Comparison of ENCODE assay signal across 10 cellular contexts in the genomic region with DNA sequence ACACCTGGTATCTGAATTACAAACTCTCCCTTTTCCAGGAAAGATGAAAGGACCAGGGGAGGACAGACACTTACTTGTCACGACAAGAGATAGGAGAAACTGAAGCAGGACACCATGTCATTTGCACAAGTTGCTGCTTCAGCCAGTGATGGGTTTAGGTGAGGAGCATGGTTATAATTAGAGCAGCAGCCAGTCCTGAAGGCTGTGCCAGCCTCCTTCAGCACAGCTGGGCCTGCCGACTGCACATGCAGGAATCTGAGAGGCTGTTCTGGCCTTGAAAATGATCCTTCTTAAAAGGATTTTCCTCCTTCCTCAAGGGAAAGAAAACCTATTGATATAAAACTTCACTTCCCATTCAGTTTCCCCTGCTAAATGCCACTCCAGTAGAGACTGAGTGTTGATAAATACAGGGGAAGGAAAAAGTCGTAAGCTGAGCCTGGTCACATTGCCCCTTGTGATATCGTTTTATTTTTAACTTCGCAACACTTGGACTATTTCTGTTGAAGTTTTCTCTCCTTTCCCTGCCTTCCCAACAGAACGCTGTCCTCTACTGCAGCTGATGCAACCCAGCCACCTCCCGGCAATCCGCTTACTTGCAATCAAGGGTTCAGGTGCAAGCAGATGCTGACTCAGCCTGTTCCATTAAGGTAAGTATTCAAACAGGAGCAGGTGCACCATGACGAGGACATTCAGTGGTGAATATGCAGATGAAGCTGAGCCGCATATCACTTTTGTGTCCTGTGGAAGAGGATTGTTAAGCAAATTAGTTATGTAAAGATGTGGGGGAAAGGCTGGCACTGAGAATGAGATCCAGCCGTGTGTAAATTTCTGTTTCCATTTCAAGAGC. TPM values are rescaled to one million over a fixed set of nuclear protein-coding genes. Genes with fewer than 3 reads are reported as not detected.
DNase-seq lines count a peak whose midpoint lies in the region; ATAC-seq and TF ChIP-seq lines count a peak whose summit lies in the region.
"Had no signal": no experiment of that assay in that cellular context is flagged by ENCODE, and none has a peak within 500 bp of the region (broad histone marks: within the 10 kb centered on the region; RNA-seq: fewer than 3 reads in every experiment).

A gene with protein sequence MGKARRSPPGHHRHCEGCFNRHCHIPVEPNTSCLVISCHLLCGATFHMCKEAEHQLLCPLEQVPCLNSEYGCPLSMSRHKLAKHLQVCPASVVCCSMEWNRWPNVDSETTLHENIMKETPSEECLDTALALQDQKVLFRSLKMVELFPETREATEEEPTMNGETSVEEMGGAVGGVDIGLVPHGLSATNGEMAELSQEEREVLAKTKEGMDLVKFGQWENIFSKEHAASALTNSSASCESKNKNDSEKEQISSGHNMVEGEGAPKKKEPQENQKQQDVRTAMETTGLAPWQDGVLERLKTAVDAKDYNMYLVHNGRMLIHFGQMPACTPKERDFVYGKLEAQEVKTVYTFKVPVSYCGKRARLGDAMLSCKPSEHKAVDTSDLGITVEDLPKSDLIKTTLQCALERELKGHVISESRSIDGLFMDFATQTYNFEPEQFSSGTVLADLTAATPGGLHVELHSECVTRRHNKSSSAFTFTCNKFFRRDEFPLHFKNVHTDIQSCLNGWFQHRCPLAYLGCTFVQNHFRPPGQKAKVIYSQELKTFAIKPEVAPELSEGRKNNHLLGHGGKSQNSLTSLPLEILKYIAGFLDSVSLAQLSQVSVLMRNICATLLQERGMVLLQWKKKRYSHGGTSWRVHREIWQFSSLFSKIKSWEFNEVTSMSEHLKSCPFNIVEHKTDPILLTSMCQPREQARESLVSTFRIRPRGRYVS (plus strand): TSS at position 524 of the 847 bp plus-strand sequence. CDS start 27,197 bp downstream, outside the sequence.

- H3K27me3 ChIP-seq in OCI-LY3 (ENCODE audit: low read depth, low read length) (no peaks in the 10 kb centered on the region), stomach (no peaks in the 10 kb centered on the region), prostate gland (replicated peaks; ENCODE audit: insufficient read depth) (no peaks in the 10 kb centered on the region)
- H3K27me3 ChIP-seq: BLaER1 treated with 17β-estradiol and CSF1 and Interleukin-3, amounts not matched to agents 10 nM and 100 nM had no signal

- H3K4me1 ChIP-seq in OCI-LY3 (ENCODE audit: low read length) (peaks cover 19% of the 10 kb centered on the region), stomach (no peaks in the 10 kb centered on the region), prostate gland (replicated peaks) (no peaks in the 10 kb centered on the region)
- H3K4me1 ChIP-seq: BLaER1 treated with 17β-estradiol and CSF1 and Interleukin-3, amounts not matched to agents 10 nM and 100 nM had no signal

- WGBS in stomach, 5 donors = 42 to 45% (median 43%) methylated on average over 11 of the region's 11 CpGs
- 53% methylated on average over 11 of the region's 11 CpGs for WGBS in prostate gland

- peak within 1 kb of the TSS; percentile 50 for H3K4me2 ChIP-seq in OCI-LY3 (ENCODE audit: low read length)
- H3K4me2 ChIP-seq: BLaER1 treated with 17β-estradiol and CSF1 and Interleukin-3, amounts not matched to agents 10 nM and 100 nM had no signal

- TF ChIP-seq EP300 in stomach (IDR thresholded peaks at IDR 0.05) = no peak

- peak within 1 kb of the TSS; percentile 22 for H3K4me3 ChIP-seq in OCI-LY3 (ENCODE audit: low read length)
- H3K4me3 ChIP-seq in stomach = no peak within 1 kb of the TSS
- H3K4me3 ChIP-seq in prostate gland = no peak within 1 kb of the TSS
- H3K4me3 ChIP-seq: BLaER1 treated with 17β-estradiol and CSF1 and Interleukin-3, amounts not matched to agents 10 nM and 100 nM had no signal

- peak; percentile 58 for DNase-seq in DMS53 treated with DMSO at 0.1 percent for 48 hours (lab: John Stamatoyannopoulos, UW; ENCODE audit: unreplicated experiment)
- peak; percentile 56 for DNase-seq in iPS-NIHi11 (ENCODE audit: low spot score)
- DNase-seq in stomach = no peak
- no peak for DNase-seq in prostate gland (ENCODE audit: low spot score)

- ATAC-seq in HG03045 (IDR thresholded peaks at IDR 0.05; ENCODE audit: unreplicated experiment) (peak; percentile 73), HG03039 (IDR thresholded peaks at IDR 0.05; ENCODE audit: unreplicated experiment) (no peak), HG03108 (IDR thresholded peaks at IDR 0.05; ENCODE audit: unreplicated experiment) (no peak)

- no peaks in the 10 kb centered on the region for H3K79me2 ChIP-seq in OCI-LY3 (ENCODE audit: low read length)

- H3K9ac ChIP-seq in OCI-LY3 (ENCODE audit: low read length) = peak within 1 kb of the TSS; percentile 3; the same call in 1 of the 2 replicates
- H3K9ac ChIP-seq: BLaER1 treated with 17β-estradiol and CSF1 and Interleukin-3, amounts not matched to agents 10 nM and 100 nM had no signal

- H3K27ac ChIP-seq in OCI-LY3 (ENCODE audit: low read length) (no peak within 1 kb of the TSS), stomach (no peak within 1 kb of the TSS), prostate gland (no peak within 1 kb of the TSS)
- H3K27ac ChIP-seq: BLaER1 treated with 17β-estradiol and CSF1 and Interleukin-3, amounts not matched to agents 10 nM and 100 nM had no signal

- H2AFZ ChIP-seq in OCI-LY3 (ENCODE audit: low read depth, low read length) = peak within 1 kb of the TSS; percentile 48

- intact Hi-C loops in stomach (cut with DNase I; ENCODE audit: low total_unique reads) (no loop called here), prostate gland (cut with DNase I) (loop anchor here (5.0 kb wide), 1 partner anchor 46 kb away; a partner anchor contains a TSS)

- peak; percentile 54 for TF ChIP-seq CTCF in OCI-LY3 (IDR thresholded peaks at IDR 0.05; ENCODE audit: low read depth, low read length)
- no peak for TF ChIP-seq CTCF in stomach (IDR thresholded peaks at IDR 0.05)
- no peak for TF ChIP-seq CTCF in prostate gland (IDR thresholded peaks at IDR 0.05)

- no peaks in the 10 kb centered on the region for H3K36me3 ChIP-seq in OCI-LY3 (replicated peaks; ENCODE audit: low read depth, low read length)
- no peaks in the 10 kb centered on the region for H3K36me3 ChIP-seq in stomach
- no peaks in the 10 kb centered on the region for H3K36me3 ChIP-seq in prostate gland
- H3K36me3 ChIP-seq: BLaER1 treated with 17β-estradiol and CSF1 and Interleukin-3, amounts not matched to agents 10 nM and 100 nM had no signal

- TF ChIP-seq POLR2A in stomach (IDR thresholded peaks at IDR 0.05) (no peak), prostate gland (IDR thresholded peaks at IDR 0.05) (no peak)

- no peaks in the 10 kb centered on the region for H4K20me1 ChIP-seq in OCI-LY3 (ENCODE audit: insufficient read depth, low read length)
- H4K20me1 ChIP-seq: BLaER1 treated with 17β-estradiol and CSF1 and Interleukin-3, amounts not matched to agents 10 nM and 100 nM had no signal

- H3K9me3 ChIP-seq in OCI-LY3 (ENCODE audit: insufficient read depth, low read length) (no peaks in the 10 kb centered on the region), stomach (no peaks in the 10 kb centered on the region), prostate gland (no peaks in the 10 kb centered on the region)
- H3K9me3 ChIP-seq: BLaER1 treated with 17β-estradiol and CSF1 and Interleukin-3, amounts not matched to agents 10 nM and 100 nM had no signal

RNA-seq across cellular contexts. Expression of the gene that starts here (rescaled TPM):
- total RNA-seq in stomach (under 1 TPM in 1 of 5 donors, not detected in 4; under 0.01 TPM), prostate gland (under 1 TPM; 0.18 to 0.68 TPM)
- polyA plus RNA-seq in stomach = under 1 TPM in 1 of 3 donors, not detected in 2; 0.06 TPM
- total RNA-seq: chondrocyte had no signal

Comparison
In these comparisons a context has a peak if more than half of its experiments do, and no peak if none do; other contexts are left out.
1. DNase-seq: peak in DMS53 treated with DMSO at 0.1 percent for 48 hours (single experiment) and iPS-NIHi11 (single experiment); none in stomach (single experiment) and prostate gland (single experiment).